In the genomic region with DNA sequence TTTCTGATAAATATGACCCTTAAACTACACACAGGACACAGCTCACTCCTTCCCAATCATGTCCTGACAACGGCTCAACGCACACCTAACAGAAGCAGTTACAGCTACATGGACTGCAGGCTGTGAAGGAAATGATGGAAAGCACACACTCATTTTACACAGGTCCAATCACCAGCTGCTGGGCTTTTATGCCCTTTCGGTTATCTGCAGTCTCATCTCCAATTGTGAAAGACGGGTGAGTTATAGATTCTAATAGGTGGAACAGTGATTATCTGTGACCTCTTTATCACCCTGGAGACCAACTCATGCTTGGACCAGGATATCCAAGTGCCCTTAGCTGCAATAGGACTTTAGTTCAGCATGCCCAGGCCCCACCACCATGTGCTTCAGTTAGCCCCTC, we compare ENCODE assay signal across 3 cellular contexts.
A peak's percentile ranks its signal among the peaks of the same experiment; 100 is the strongest.
TF ChIP-seq lines count a peak whose summit lies in the region.

No MANE protein-coding gene starts in this region.

TF ChIP-seq in HepG2, 621 proteins besides CTCF, POLR2A, EP300 and RAD21:
- no peak for TF ChIP-seq REXO4 (CRISPR knock-in tag; IDR thresholded peaks at IDR 0.05; ENCODE audit: borderline replicate concordance)
- TF ChIP-seq, protein P1, sequence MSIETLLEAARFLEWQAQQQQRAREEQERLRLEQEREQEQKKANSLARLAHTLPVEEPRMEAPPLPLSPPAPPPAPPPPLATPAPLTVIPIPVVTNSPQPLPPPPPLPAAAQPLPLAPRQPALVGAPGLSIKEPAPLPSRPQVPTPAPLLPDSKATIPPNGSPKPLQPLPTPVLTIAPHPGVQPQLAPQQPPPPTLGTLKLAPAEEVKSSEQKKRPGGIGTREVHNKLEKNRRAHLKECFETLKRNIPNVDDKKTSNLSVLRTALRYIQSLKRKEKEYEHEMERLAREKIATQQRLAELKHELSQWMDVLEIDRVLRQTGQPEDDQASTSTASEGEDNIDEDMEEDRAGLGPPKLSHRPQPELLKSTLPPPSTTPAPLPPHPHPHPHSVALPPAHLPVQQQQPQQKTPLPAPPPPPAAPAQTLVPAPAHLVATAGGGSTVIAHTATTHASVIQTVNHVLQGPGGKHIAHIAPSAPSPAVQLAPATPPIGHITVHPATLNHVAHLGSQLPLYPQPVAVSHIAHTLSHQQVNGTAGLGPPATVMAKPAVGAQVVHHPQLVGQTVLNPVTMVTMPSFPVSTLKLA (IDR thresholded peaks at IDR 0.05), result peak; percentile 44; the same call in 1 of the 2 replicates

TF ChIP-seq in H1, 55 proteins besides CTCF, POLR2A, EP300 and RAD21:
- TF ChIP-seq SRF (IDR thresholded peaks at IDR 0.05; ENCODE audit: low read depth, low read length) (no peak), BACH1 (IDR thresholded peaks at IDR 0.05; ENCODE audit: low read length) (no peak), CHD2 (IDR thresholded peaks at IDR 0.05; ENCODE audit: low read length) (no peak), RXRA (IDR thresholded peaks at IDR 0.05; ENCODE audit: insufficient read depth, low read depth, low read length) (no peak), CBX5 (IDR thresholded peaks at IDR 0.05; ENCODE audit: low read depth, low read length) (no peak), TEAD4 (IDR thresholded peaks at IDR 0.05; ENCODE audit: low read depth, low read length) (no peak), KDM1A (IDR thresholded peaks at IDR 0.05; ENCODE audit: borderline replicate concordance, low read length) (no peak), SP4 (IDR thresholded peaks at IDR 0.05; ENCODE audit: low read length) (no peak), PHF8 (conservative IDR thresholded peaks at IDR 0.05; ENCODE audit: low read depth, low read length) (no peak), SUZ12 (IDR thresholded peaks at IDR 0.05; ENCODE audit: low read length) (no peak), CBX8 (IDR thresholded peaks at IDR 0.05; ENCODE audit: borderline replicate concordance, low read depth, low read length) (no peak), POU5F1 (IDR thresholded peaks at IDR 0.05; ENCODE audit: low read depth, low read length) (no peak), ASH2L (IDR thresholded peaks at IDR 0.05; ENCODE audit: low read length) (no peak), NRF1 (IDR thresholded peaks at IDR 0.05; ENCODE audit: low read depth, low read length) (no peak), CTBP2 (IDR thresholded peaks at IDR 0.05; ENCODE audit: borderline replicate concordance, insufficient read depth, insufficient read length, low read length) (no peak), CHD1 (IDR thresholded peaks at IDR 0.05; ENCODE audit: low read depth, low read length) (no peak), POLR2AphosphoS5 (IDR thresholded peaks at IDR 0.05; ENCODE audit: low read depth, low read length) (no peak), HDAC2 (IDR thresholded peaks at IDR 0.05; ENCODE audit: borderline replicate concordance in 1 of 2, low read depth in 2 of 2, low read length in 2 of 2) (no peak), MAFK (IDR thresholded peaks at IDR 0.05; ENCODE audit: low read depth, low read length) (no peak)
TF ChIP-seq in H1: peak in this region for 0.

TF ChIP-seq in neural cell, 6 proteins besides CTCF, POLR2A, EP300 and RAD21:
- peak; percentile 12 for TF ChIP-seq POLR2AphosphoS5 (IDR thresholded peaks at IDR 0.05)
- TF ChIP-seq TAF1 (IDR thresholded peaks at IDR 0.05; ENCODE audit: low read depth), result no peak
- TF ChIP-seq SMC3 (conservative IDR thresholded peaks at IDR 0.05; ENCODE audit: poor library complexity), result no peak
